In genomic region chr3:107753494-107753893, GRCh38 we compare ENCODE assay signal across 8 cellular contexts.
DNase-seq lines count a peak whose midpoint lies in the region; ATAC-seq and TF ChIP-seq lines count a peak whose summit lies in the region.

No MANE protein-coding gene starts in this region.

- no peak overlapping the region for H3K27ac ChIP-seq in psoas muscle

- peak; percentile 20 for TF ChIP-seq CTCF in psoas muscle (IDR thresholded peaks at IDR 0.05)

- intact Hi-C loops in activated CD4-positive, alpha-beta T cell treated with anti-CD3 and anti-CD28 coated beads, Interleukin-2, amount 10 ng/mL, durations not matched to agents 24 days and 14 days (cut with micrococcal nuclease) = no loop called here
- intact Hi-C loops in psoas muscle (cut with DNase I) = no loop called here

- H3K27me3 ChIP-seq in psoas muscle (ENCODE audit: insufficient read depth in 3 of 3, low read length in 2 of 3) = no peaks in the 10 kb centered on the region

- ATAC-seq in GM18868 (IDR thresholded peaks at IDR 0.05; ENCODE audit: unreplicated experiment) = peak; percentile 92
- peak in 2 of 4 donors; percentile 30 to 56 for ATAC-seq in psoas muscle
- no peak for ATAC-seq in HG03196 (IDR thresholded peaks at IDR 0.05; ENCODE audit: unreplicated experiment)
- ATAC-seq in GM21367 (IDR thresholded peaks at IDR 0.05; ENCODE audit: unreplicated experiment) = no peak

- peak; percentile 8 for DNase-seq in COLO668 (lab: John Stamatoyannopoulos, UW; ENCODE audit: unreplicated experiment)
- DNase-seq in NCI-H1105 treated with DMSO at 0.1 percent for 48 hours (lab: John Stamatoyannopoulos, UW) = peak; percentile 27
- peak; percentile 74 for DNase-seq in activated CD4-positive, alpha-beta T cell treated with anti-CD3 and anti-CD28 coated beads, Interleukin-2, amount 10 ng/mL, durations not matched to agents 24 days and 14 days
- DNase-seq in globus pallidus (ENCODE audit: low spot score) = peak; percentile 80
- no peak for DNase-seq in psoas muscle

- 42 to 45% (median 42%) methylated on average over 2 of the region's 2 CpGs for WGBS in psoas muscle, 3 donors

- no peak overlapping the region for H3K4me3 Mint-ChIP-seq in activated CD4-positive, alpha-beta T cell treated with anti-CD3 and anti-CD28 coated beads, Interleukin-2, amount 10 ng/mL, durations not matched to agents 24 days and 14 days

- no peaks in the 10 kb centered on the region for H3K9me3 Mint-ChIP-seq in activated CD4-positive, alpha-beta T cell treated with anti-CD3 and anti-CD28 coated beads, Interleukin-2, amount 10 ng/mL, durations not matched to agents 24 days and 14 days

- H3K27ac Mint-ChIP-seq in activated CD4-positive, alpha-beta T cell treated with anti-CD3 and anti-CD28 coated beads, Interleukin-2, amount 10 ng/mL, durations not matched to agents 24 days and 14 days = no peak overlapping the region

- no peaks in the 10 kb centered on the region for H3K4me1 ChIP-seq in psoas muscle

- no peaks in the 10 kb centered on the region for H3K36me3 Mint-ChIP-seq in activated CD4-positive, alpha-beta T cell treated with anti-CD3 and anti-CD28 coated beads, Interleukin-2, amount 10 ng/mL, durations not matched to agents 24 days and 14 days (ENCODE audit: low read depth)

- no peaks in the 10 kb centered on the region for H3K27me3 Mint-ChIP-seq in activated CD4-positive, alpha-beta T cell treated with anti-CD3 and anti-CD28 coated beads, Interleukin-2, amount 10 ng/mL, durations not matched to agents 24 days and 14 days

- no peaks in the 10 kb centered on the region for H3K4me1 Mint-ChIP-seq in activated CD4-positive, alpha-beta T cell treated with anti-CD3 and anti-CD28 coated beads, Interleukin-2, amount 10 ng/mL, durations not matched to agents 24 days and 14 days

- no peaks in the 10 kb centered on the region for H3K9me3 ChIP-seq in psoas muscle

- peaks cover 0 to 5% of the 10 kb centered on the region in 2 donors for H3K36me3 ChIP-seq in psoas muscle (ENCODE audit: insufficient read depth in 1 of 2, low read depth in 1 of 2)

- no peak overlapping the region for H3K4me3 ChIP-seq in psoas muscle

Comparison
In these comparisons a context has a peak if more than half of its experiments do, and no peak if none do; other contexts are left out.
1. DNase-seq: peak in COLO668 (single experiment), NCI-H1105 treated with DMSO at 0.1 percent for 48 hours (single experiment), activated CD4-positive, alpha-beta T cell treated with anti-CD3 and anti-CD28 coated beads, Interleukin-2, amount 10 ng/mL, durations not matched to agents 24 days and 14 days (single experiment) and globus pallidus (single experiment); none in psoas muscle (0 of 2).